ENCODE assay signal across 1 cellular context in the genomic region with DNA sequence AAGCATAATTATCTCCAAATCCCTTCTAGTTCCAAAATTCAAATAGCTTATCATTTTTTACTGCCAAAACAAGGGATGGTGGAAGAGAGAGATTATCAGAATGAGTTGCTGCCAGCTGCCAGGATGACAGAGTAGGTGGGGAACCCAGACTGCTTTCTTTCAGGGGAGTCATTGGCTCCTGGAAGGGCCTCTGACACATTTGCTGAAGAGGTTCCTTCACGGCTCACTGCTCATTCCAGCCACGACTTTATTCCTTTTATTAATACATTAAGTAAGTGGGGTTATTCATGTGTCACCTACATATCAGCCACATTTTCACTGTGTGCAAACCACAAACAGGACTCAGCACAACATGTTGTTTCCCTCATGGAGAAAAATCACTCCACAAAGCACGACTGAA.
TF ChIP-seq lines count a peak whose summit lies in the region.

No MANE protein-coding gene starts in this region.

TF ChIP-seq in K562, 482 proteins besides CTCF, POLR2A, EP300 and RAD21:
- no peak for TF ChIP-seq ZNF24 (IDR thresholded peaks at IDR 0.05)
- TF ChIP-seq L3MBTL2 (IDR thresholded peaks at IDR 0.05), result peak; percentile 40; the same call in 1 of the 2 replicates
- no peak for TF ChIP-seq POLR2B (IDR thresholded peaks at IDR 0.05; ENCODE audit: low read depth, partially characterized antibody)
- peak; percentile 9; the same call in 1 of the 2 replicates for TF ChIP-seq CBFA2T2 (conservative IDR thresholded peaks at IDR 0.05)
- peak; percentile 27; the same call in 1 of the 2 replicates for TF ChIP-seq TAL1 (IDR thresholded peaks at IDR 0.05)
- TF ChIP-seq, protein P1, sequence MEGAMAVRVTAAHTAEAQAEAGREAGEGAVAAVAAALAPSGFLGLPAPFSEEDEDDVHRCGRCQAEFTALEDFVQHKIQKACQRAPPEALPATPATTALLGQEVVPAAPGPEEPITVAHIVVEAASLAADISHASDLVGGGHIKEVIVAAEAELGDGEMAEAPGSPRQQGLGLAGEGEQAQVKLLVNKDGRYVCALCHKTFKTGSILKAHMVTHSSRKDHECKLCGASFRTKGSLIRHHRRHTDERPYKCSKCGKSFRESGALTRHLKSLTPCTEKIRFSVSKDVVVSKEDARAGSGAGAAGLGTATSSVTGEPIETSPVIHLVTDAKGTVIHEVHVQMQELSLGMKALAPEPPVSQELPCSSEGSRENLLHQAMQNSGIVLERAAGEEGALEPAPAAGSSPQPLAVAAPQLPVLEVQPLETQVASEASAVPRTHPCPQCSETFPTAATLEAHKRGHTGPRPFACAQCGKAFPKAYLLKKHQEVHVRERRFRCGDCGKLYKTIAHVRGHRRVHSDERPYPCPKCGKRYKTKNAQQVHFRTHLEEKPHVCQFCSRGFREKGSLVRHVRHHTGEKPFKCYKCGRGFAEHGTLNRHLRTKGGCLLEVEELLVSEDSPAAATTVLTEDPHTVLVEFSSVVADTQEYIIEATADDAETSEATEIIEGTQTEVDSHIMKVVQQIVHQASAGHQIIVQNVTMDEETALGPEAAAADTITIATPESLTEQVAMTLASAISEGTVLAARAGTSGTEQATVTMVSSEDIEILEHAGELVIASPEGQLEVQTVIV (CRISPR knock-in tag; IDR thresholded peaks at IDR 0.05; ENCODE audit: borderline replicate concordance), result no peak
- TF ChIP-seq SMAD3 (CRISPR knock-in tag; conservative IDR thresholded peaks at IDR 0.05), result no peak
- no peak for TF ChIP-seq NFRKB (IDR thresholded peaks at IDR 0.05; ENCODE audit: low read depth)
- peak; percentile 52 for TF ChIP-seq CBFA2T3 (IDR thresholded peaks at IDR 0.05)
